Comparison of ENCODE assay signal across 14 cellular contexts in genomic region chrX:135097176-135097744, GRCh38. TPM values are rescaled to one million over a fixed set of nuclear protein-coding genes. Genes with fewer than 3 reads are reported as not detected.
DNase-seq lines count a peak whose midpoint lies in the region; ATAC-seq and TF ChIP-seq lines count a peak whose summit lies in the region.
"Not testable (repeated sequence)": the region's sequence is repeated elsewhere in the genome, so short reads cannot be mapped to it uniquely, and the experiment has no call there.
"Had no signal": no experiment of that assay in that cellular context is flagged by ENCODE, and none has a peak within 500 bp of the region (broad histone marks: within the 10 kb centered on the region; RNA-seq: fewer than 3 reads in every experiment).

No MANE protein-coding gene starts in this region.

- H3K23ac ChIP-seq in H9 (ENCODE audit: insufficient read length, low read depth, low read length): not testable (repeated sequence)

- in situ Hi-C loops in gastrocnemius medialis (cut with MboI; ENCODE audit: low sequenced_read_pairs in 4 of 4): not testable (repeated sequence)

- POLR2A ChIA-PET in activated CD8-positive, alpha-beta T cell treated with anti-CD3 and anti-CD28 coated beads for 36 hours (lab: Charles Lee): not testable (repeated sequence)

- H4K91ac ChIP-seq in H9 (ENCODE audit: insufficient read length, low read depth, low read length): not testable (repeated sequence)

- H4K5ac ChIP-seq in H9 (ENCODE audit: insufficient read length, low read depth, low read length): not testable (repeated sequence)

- intact Hi-C loops in activated CD8-positive, alpha-beta T cell treated with anti-CD3 and anti-CD28 coated beads for 36 hours (cut with micrococcal nuclease); esophagus muscularis mucosa (cut with DNase I); gastrocnemius medialis (cut with DNase I; ENCODE audit: low total_unique reads): not testable (repeated sequence)

- WGBS in H9 (ENCODE audit: extremely low coverage, insufficient read length, low lambda C conversion rate): no CpG with 5 or more reads among the region's 15 CpGs
- 61% methylated on average over 15 of the region's 15 CpGs for WGBS in esophagus muscularis mucosa
- 24% methylated on average over 15 of the region's 15 CpGs for WGBS in urinary bladder

- not testable (repeated sequence) for H4K8ac ChIP-seq in H9 (replicated peaks; ENCODE audit: insufficient read length, low read depth, low read length)

- H2AK5ac ChIP-seq in H9 (ENCODE audit: insufficient read length, low read length): not testable (repeated sequence)

- peak; percentile 33 for DNase-seq in H9
- DNase-seq in activated CD8-positive, alpha-beta T cell treated with anti-CD3 and anti-CD28 coated beads for 36 hours; esophagus muscularis mucosa (ENCODE audit: extremely low spot score); natural killer cell treated with Interleukin-12 subunit alpha and Interleukin-12 subunit beta and Interleukin-15 and Interleukin-18, amount 100 ng/mL, for 72 hours (ENCODE audit: low spot score); gastrocnemius medialis: not testable (repeated sequence)

- H3K27ac ChIP-seq in H9 (ENCODE audit: insufficient read length, low read depth, low read length); esophagus muscularis mucosa (replicated peaks in 1 of 4); gastrocnemius medialis; urinary bladder (ENCODE audit: low read depth): not testable (repeated sequence)

- H2AFZ ChIP-seq in H9 (ENCODE audit: low read length): not testable (repeated sequence)

- H3K27me3 ChIP-seq in H9 (ENCODE audit: insufficient read depth, low read length); esophagus muscularis mucosa; gastrocnemius medialis: not testable (repeated sequence)

- H3K4me3 Mint-ChIP-seq in H9 (peak overlapping the region; percentile 77 to 85), brain (peak overlapping the region; percentile 87 to 92 (median 88))
- peak overlapping the region; percentile 51 for H3K4me3 Mint-ChIP-seq in activated CD8-positive, alpha-beta T cell treated with anti-CD3 and anti-CD28 coated beads for 36 hours
- H3K4me3 Mint-ChIP-seq in natural killer cell treated with Interleukin-12 subunit alpha and Interleukin-12 subunit beta and Interleukin-15 and Interleukin-18, amount 100 ng/mL, for 72 hours: peak overlapping the region; percentile 10

- not testable (repeated sequence) for H4K20me1 ChIP-seq in H9 (ENCODE audit: control insufficient read depth, insufficient read depth, insufficient read length)

- CTCF ChIA-PET in activated CD8-positive, alpha-beta T cell treated with anti-CD3 and anti-CD28 coated beads for 36 hours (lab: Charles Lee): not testable (repeated sequence)

- peak overlapping the region; percentile 55 for H3K4me2 ChIP-seq in H9 (ENCODE audit: insufficient read depth, insufficient read length, low read length)

- H3K4me3 ChIP-seq in esophagus muscularis mucosa: peak overlapping the region; percentile 59 to 74 (median 62)
- peak overlapping the region; percentile 53 for H3K4me3 ChIP-seq in iPS-18c (ENCODE audit: insufficient read depth, low read depth, low read length)
- peak overlapping the region in 3 of 4 donors; percentile 40 to 61 (median 57) for H3K4me3 ChIP-seq in gastrocnemius medialis
- peak overlapping the region; percentile 57 for H3K4me3 ChIP-seq in urinary bladder (ENCODE audit: low read depth, low read length)

- not testable (repeated sequence) for H2BK12ac ChIP-seq in H9 (ENCODE audit: insufficient read length, low read depth, low read length)

- not testable (repeated sequence) for H3K4ac ChIP-seq in H9 (ENCODE audit: low read depth, low read length)

- peaks cover 20% of the 10 kb centered on the region for H3K27me3 Mint-ChIP-seq in H9 (ENCODE audit: low read depth)
- H3K27me3 Mint-ChIP-seq in activated CD8-positive, alpha-beta T cell treated with anti-CD3 and anti-CD28 coated beads for 36 hours: not testable (repeated sequence)
- H3K27me3 Mint-ChIP-seq in brain: peaks cover 17% of the 10 kb centered on the region
- H3K27me3 Mint-ChIP-seq in natural killer cell treated with Interleukin-12 subunit alpha and Interleukin-12 subunit beta and Interleukin-15 and Interleukin-18, amount 100 ng/mL, for 72 hours: peaks cover 10 to 22% of the 10 kb centered on the region in 2 donors

- not testable (repeated sequence) for ATAC-seq in activated CD8-positive, alpha-beta T cell treated with anti-CD3 and anti-CD28 coated beads for 36 hours; natural killer cell treated with Interleukin-12 subunit alpha and Interleukin-12 subunit beta and Interleukin-15 and Interleukin-18, amount 100 ng/mL, for 72 hours; gastrocnemius medialis

- H3K23me2 ChIP-seq in H9 (ENCODE audit: insufficient read length, low read depth, low read length, poor library complexity, severe bottlenecking): not testable (repeated sequence)

- not testable (repeated sequence) for TF ChIP-seq POLR2A in esophagus muscularis mucosa (IDR thresholded peaks at IDR 0.05; ENCODE audit: low read depth); gastrocnemius medialis (IDR thresholded peaks at IDR 0.05)

- H3K36me3 Mint-ChIP-seq in H9 (ENCODE audit: insufficient read depth in 1 of 3, low read depth in 3 of 3): peaks cover 7 to 15% (median 13%) of the 10 kb centered on the region in 3 experiments; a peak in 6 of 7 replicates
- H3K36me3 Mint-ChIP-seq in activated CD8-positive, alpha-beta T cell treated with anti-CD3 and anti-CD28 coated beads for 36 hours (ENCODE audit: low read depth); brain; natural killer cell treated with Interleukin-12 subunit alpha and Interleukin-12 subunit beta and Interleukin-15 and Interleukin-18, amount 100 ng/mL, for 72 hours: not testable (repeated sequence)

- H2BK20ac ChIP-seq in H9 (ENCODE audit: low read depth, low read length, poor library complexity, severe bottlenecking): not testable (repeated sequence)

- peak overlapping the region in 1 of 3 experiments; percentile 54; a peak in 1 of 7 replicates for H3K27ac Mint-ChIP-seq in H9
- H3K27ac Mint-ChIP-seq in activated CD8-positive, alpha-beta T cell treated with anti-CD3 and anti-CD28 coated beads for 36 hours; natural killer cell treated with Interleukin-12 subunit alpha and Interleukin-12 subunit beta and Interleukin-15 and Interleukin-18, amount 100 ng/mL, for 72 hours: not testable (repeated sequence)
- peak overlapping the region in 4 of 5 experiments; percentile 41 to 84 (median 80) for H3K27ac Mint-ChIP-seq in brain

- not testable (repeated sequence) for H3K56ac ChIP-seq in H9 (ENCODE audit: insufficient read length, low read depth, low read length)

- H3K14ac ChIP-seq in H9 (ENCODE audit: insufficient read depth, low read length): not testable (repeated sequence)

- H3K36me3 ChIP-seq in esophagus muscularis mucosa; gastrocnemius medialis; urinary bladder (ENCODE audit: insufficient read depth): not testable (repeated sequence)

- H2BK15ac ChIP-seq in H9 (ENCODE audit: low read depth, low read length): not testable (repeated sequence)

- H3K79me2 ChIP-seq in H9 (ENCODE audit: insufficient read depth, low read length): not testable (repeated sequence)

- not testable (repeated sequence) for TF ChIP-seq CTCF in H9 (conservative IDR thresholded peaks at IDR 0.05); activated CD8-positive, alpha-beta T cell treated with anti-CD3 and anti-CD28 coated beads for 36 hours (IDR thresholded peaks at IDR 0.05); brain (conservative IDR thresholded peaks at IDR 0.05); esophagus muscularis mucosa (IDR thresholded peaks at IDR 0.05); gastrocnemius medialis (IDR thresholded peaks at IDR 0.05 in 4 of 5, conservative IDR thresholded peaks at IDR 0.05 in 1 of 5)

- H3K4me1 ChIP-seq in H9 (ENCODE audit: insufficient read depth, low read length); gastrocnemius medialis; urinary bladder (ENCODE audit: insufficient read depth): not testable (repeated sequence)
- H3K4me1 ChIP-seq in esophagus muscularis mucosa: peaks cover 0 to 17% (median 13%) of the 10 kb centered on the region in 4 donors

- H3K79me1 ChIP-seq in H9 (ENCODE audit: insufficient read depth, low read depth, low read length, poor library complexity, severe bottlenecking): not testable (repeated sequence)

- H3K9me3 ChIP-seq in H9 (ENCODE audit: control insufficient read depth, low read depth, low read length): peaks cover 18% of the 10 kb centered on the region
- not testable (repeated sequence) for H3K9me3 ChIP-seq in esophagus muscularis mucosa; iPS-18c (ENCODE audit: control insufficient read depth, insufficient read depth, low read length); gastrocnemius medialis

- not testable (repeated sequence) for H2BK5ac ChIP-seq in H9 (ENCODE audit: insufficient read length, low read length)

- not testable (repeated sequence) for H2BK120ac ChIP-seq in H9 (ENCODE audit: low read depth, low read length, poor library complexity, severe bottlenecking)

- H3K9ac ChIP-seq in H9 (ENCODE audit: extremely low read depth, insufficient read length, low read length): not testable (repeated sequence)

- H3K18ac ChIP-seq in H9 (ENCODE audit: insufficient read length, low read depth, low read length): peak overlapping the region; percentile 70

- H3K4me1 Mint-ChIP-seq in H9 (peaks cover 19% of the 10 kb centered on the region in 2 experiments), brain (peaks cover 11% of the 10 kb centered on the region)
- not testable (repeated sequence) for H3K4me1 Mint-ChIP-seq in activated CD8-positive, alpha-beta T cell treated with anti-CD3 and anti-CD28 coated beads for 36 hours (ENCODE audit: low read depth); natural killer cell treated with Interleukin-12 subunit alpha and Interleukin-12 subunit beta and Interleukin-15 and Interleukin-18, amount 100 ng/mL, for 72 hours (ENCODE audit: low read depth in 2 of 2)

- H3T11ph ChIP-seq in H9 (ENCODE audit: low read length): not testable (repeated sequence)

- H3K9me3 Mint-ChIP-seq in H9 (peaks cover 35 to 58% of the 10 kb centered on the region in 2 experiments), brain (peaks cover 0 to 20% (median 0%) of the 10 kb centered on the region in 5 experiments)
- H3K9me3 Mint-ChIP-seq in activated CD8-positive, alpha-beta T cell treated with anti-CD3 and anti-CD28 coated beads for 36 hours; natural killer cell treated with Interleukin-12 subunit alpha and Interleukin-12 subunit beta and Interleukin-15 and Interleukin-18, amount 100 ng/mL, for 72 hours: not testable (repeated sequence)

- TF ChIP-seq EP300 in esophagus muscularis mucosa (IDR thresholded peaks at IDR 0.05): not testable (repeated sequence)

RNA-seq across cellular contexts. Expression of gene SMIM10L2B, which starts 1.3 kb away (rescaled TPM):
- total RNA-seq in H9 (2021) (3.4 and 4.6 TPM in 2 replicates), esophagus muscularis mucosa (1 to 10 TPM; 1.2 to 2.1 (median 2.1) TPM), gastrocnemius medialis (under 1 TPM in 3 of 4 donors, not detected in 1; 0.15 to 0.81 (median 0.35) TPM), urinary bladder (1.8 TPM)
- total RNA-seq in activated CD8-positive, alpha-beta T cell treated with anti-CD3 and anti-CD28 coated beads for 36 hours: under 1 TPM in 1 of 2 experiments, not detected in 1; 0.22 TPM
- polyA plus RNA-seq in brain (ENCODE audit: insufficient read depth, low read depth, low replicate concordance) (12.4 TPM), urinary bladder (3.0 TPM)
- not detected for total RNA-seq in natural killer cell treated with Interleukin-12 subunit alpha and Interleukin-12 subunit beta and Interleukin-15 and Interleukin-18, amount 100 ng/mL, for 72 hours
- total RNA-seq: NCI-H460 had no signal

RNA-seq across cellular contexts. Expression of gene ETDB, which starts 23.1 kb away (rescaled TPM):
- not detected in 2 replicates for total RNA-seq in H9 (2021)
- not detected for total RNA-seq in activated CD8-positive, alpha-beta T cell treated with anti-CD3 and anti-CD28 coated beads for 36 hours
- not detected for polyA plus RNA-seq in brain (ENCODE audit: insufficient read depth, low read depth, low replicate concordance)
- total RNA-seq in esophagus muscularis mucosa: not detected
- total RNA-seq in natural killer cell treated with Interleukin-12 subunit alpha and Interleukin-12 subunit beta and Interleukin-15 and Interleukin-18, amount 100 ng/mL, for 72 hours: not detected
- total RNA-seq in gastrocnemius medialis: not detected
- not detected for total RNA-seq in urinary bladder
- polyA plus RNA-seq in urinary bladder: not detected
- total RNA-seq: activated CD4-positive, alpha-beta T cell treated with anti-CD3 and anti-CD28 coated beads, Interleukin-2, amount 10 ng/mL, durations not matched to agents 24 days and 14 days; cardiac septum; CD4-positive, CD25-positive, alpha-beta regulatory T cell; mucosa of descending colon; NCI-H460; subcutaneous adipose tissue had no signal
- polyA plus RNA-seq: CD4-positive, CD25-positive, alpha-beta regulatory T cell had no signal

RNA-seq across cellular contexts. Expression of gene RTL8A, which starts 45.3 kb away (rescaled TPM):
- total RNA-seq in H9 (2021) (32.4 and 34.2 TPM in 2 replicates), esophagus muscularis mucosa (10 to 100 TPM; 22.7 to 37.6 (median 34.9) TPM), gastrocnemius medialis (10 to 100 TPM in 2 of 4 donors, 1 to 10 TPM in 2; 1.1 to 15.9 (median 8.5) TPM), urinary bladder (5.2 TPM)
- 1 to 10 TPM; 8.6 to 8.8 TPM for total RNA-seq in activated CD8-positive, alpha-beta T cell treated with anti-CD3 and anti-CD28 coated beads for 36 hours
- polyA plus RNA-seq in brain (ENCODE audit: insufficient read depth, low read depth, low replicate concordance) (359 TPM), urinary bladder (136 TPM)
- 10 to 100 TPM; 11.1 to 18.3 TPM for total RNA-seq in natural killer cell treated with Interleukin-12 subunit alpha and Interleukin-12 subunit beta and Interleukin-15 and Interleukin-18, amount 100 ng/mL, for 72 hours

Comparison
In these comparisons a context has a peak if more than half of its experiments do, and no peak if none do; other contexts are left out.
1. H3K4me3 Mint-ChIP-seq: peak in every context shown above with its lines; median percentile 88 in brain; 81 in H9; 51 in activated CD8-positive, alpha-beta T cell treated with anti-CD3 and anti-CD28 coated beads for 36 hours; 10 in natural killer cell treated with Interleukin-12 subunit alpha and Interleukin-12 subunit beta and Interleukin-15 and Interleukin-18, amount 100 ng/mL, for 72 hours.